In genomic region chr12:128675576-128675975, GRCh38 we compare ENCODE assay signal across 29 cellular contexts.
"Had no signal": no experiment of that assay in that cellular context is flagged by ENCODE, and none has a peak within 500 bp of the region (broad histone marks: within the 10 kb centered on the region; RNA-seq: fewer than 3 reads in every experiment).

No MANE protein-coding gene starts in this region.

- H3K27ac Mint-ChIP-seq: stimulated activated effector memory CD8-positive, alpha-beta T cell treated with anti-CD3 and anti-CD28 coated beads, Interleukin-12 subunit alpha, Interleukin-12 subunit beta, amount 100 ng/mL, for 72 hours; stimulated activated memory B cell treated with anti-CD40 and anti-IgM and Interleukin-4, amounts not matched to agents 10 μg/mL and 1 μg/mL and 100 μg/mL, for 72 hours; stimulated activated naive B cell treated with anti-CD40 and anti-IgM and Interleukin-4, amounts not matched to agents 10 μg/mL and 1 μg/mL and 100 μg/mL, for 72 hours; stimulated activated naive CD8-positive, alpha-beta T cell treated with anti-CD3 and anti-CD28 coated beads, Interleukin-15, amount 100 ng/mL, for 72 hours; stimulated activated naive CD8-positive, alpha-beta T cell treated with anti-CD3 and anti-CD28 coated beads, Interleukin-15, Interleukin-2, amounts not matched to agents 100 ng/mL and 50 ng/mL, for 24 hours; type B pancreatic cell had no signal

- H3K4me1 ChIP-seq: stomach, suprapubic skin, thyroid gland, tibial artery, tibial nerve, transverse colon, upper lobe of left lung, upper lobe of right lung, uterus had no signal

- H3K4me1 Mint-ChIP-seq: stimulated activated memory B cell treated with anti-CD40 and anti-IgM and Interleukin-4, amounts not matched to agents 10 μg/mL and 1 μg/mL and 100 μg/mL, for 72 hours; stimulated activated naive B cell treated with anti-CD40 and anti-IgM and Interleukin-4, amounts not matched to agents 10 μg/mL and 1 μg/mL and 100 μg/mL, for 72 hours; stimulated activated naive CD8-positive, alpha-beta T cell treated with anti-CD3 and anti-CD28 coated beads, Interleukin-15, amount 100 ng/mL, for 72 hours had no signal

- H3K27me3 ChIP-seq: stomach, suprapubic skin, testis, thyroid gland, tibial artery, tibial nerve, transverse colon, upper lobe of left lung, upper lobe of right lung, uterus, vagina had no signal

- H3K27me3 Mint-ChIP-seq: stimulated activated naive CD8-positive, alpha-beta T cell treated with anti-CD3 and anti-CD28 coated beads, Interleukin-15, amount 100 ng/mL, for 72 hours; stimulated activated naive CD8-positive, alpha-beta T cell treated with anti-CD3 and anti-CD28 coated beads, Interleukin-15, Interleukin-2, amounts not matched to agents 100 ng/mL and 50 ng/mL, for 24 hours had no signal

- H3K27ac ChIP-seq: stomach, suprapubic skin, testis, thoracic aorta, thyroid gland, tibial artery, tibial nerve, transverse colon, upper lobe of left lung, upper lobe of right lung, uterus, vagina had no signal

- H3K4me3 Mint-ChIP-seq: stimulated activated effector memory CD8-positive, alpha-beta T cell treated with anti-CD3 and anti-CD28 coated beads, Interleukin-12 subunit alpha, Interleukin-12 subunit beta, amount 100 ng/mL, for 72 hours; stimulated activated memory B cell treated with anti-CD40 and anti-IgM and Interleukin-4, amounts not matched to agents 10 μg/mL and 1 μg/mL and 100 μg/mL, for 72 hours; stimulated activated naive B cell treated with anti-CD40 and anti-IgM and Interleukin-4, amounts not matched to agents 10 μg/mL and 1 μg/mL and 100 μg/mL, for 72 hours; stimulated activated naive CD8-positive, alpha-beta T cell treated with anti-CD3 and anti-CD28 coated beads, Interleukin-15, amount 100 ng/mL, for 72 hours; stimulated activated naive CD8-positive, alpha-beta T cell treated with anti-CD3 and anti-CD28 coated beads, Interleukin-15, Interleukin-2, amounts not matched to agents 100 ng/mL and 50 ng/mL, for 24 hours; type B pancreatic cell had no signal

- H3K9me3 ChIP-seq: suprapubic skin, testis, thoracic aorta, thyroid gland, transverse colon, upper lobe of right lung, uterus, vagina had no signal

- H3K9me3 Mint-ChIP-seq: stimulated activated effector memory CD8-positive, alpha-beta T cell treated with anti-CD3 and anti-CD28 coated beads, Interleukin-12 subunit alpha, Interleukin-12 subunit beta, amount 100 ng/mL, for 72 hours; stimulated activated memory B cell treated with anti-CD40 and anti-IgM and Interleukin-4, amounts not matched to agents 10 μg/mL and 1 μg/mL and 100 μg/mL, for 72 hours; stimulated activated naive B cell treated with anti-CD40 and anti-IgM and Interleukin-4, amounts not matched to agents 10 μg/mL and 1 μg/mL and 100 μg/mL, for 72 hours had no signal

- H3K4me3 ChIP-seq: stomach, suprapubic skin, testis, thoracic aorta, thyroid gland, tibial artery, tibial nerve, transverse colon, upper lobe of left lung, upper lobe of right lung, uterus, vagina had no signal

- H3K36me3 ChIP-seq: stomach, suprapubic skin, thoracic aorta, thyroid gland, tibial artery, tibial nerve, transverse colon, upper lobe of left lung, upper lobe of right lung, uterus had no signal

- ATAC-seq: stimulated activated effector memory CD8-positive, alpha-beta T cell treated with anti-CD3 and anti-CD28 coated beads, Interleukin-12 subunit alpha, Interleukin-12 subunit beta, amount 100 ng/mL, for 72 hours; stimulated activated memory B cell treated with anti-CD40 and anti-IgM and Interleukin-4, amounts not matched to agents 10 μg/mL and 1 μg/mL and 100 μg/mL, for 72 hours; stimulated activated naive B cell treated with anti-CD40 and anti-IgM and Interleukin-4, amounts not matched to agents 10 μg/mL and 1 μg/mL and 100 μg/mL, for 72 hours; stimulated activated naive CD8-positive, alpha-beta T cell treated with anti-CD3 and anti-CD28 coated beads, Interleukin-15, amount 100 ng/mL, for 72 hours; stimulated activated naive CD8-positive, alpha-beta T cell treated with anti-CD3 and anti-CD28 coated beads, Interleukin-15, Interleukin-2, amounts not matched to agents 100 U/mL and 50 U/mL, for 24 hours; upper lobe of right lung had no signal

- H3K36me3 Mint-ChIP-seq: stimulated activated effector memory CD8-positive, alpha-beta T cell treated with anti-CD3 and anti-CD28 coated beads, Interleukin-12 subunit alpha, Interleukin-12 subunit beta, amount 100 ng/mL, for 72 hours; stimulated activated memory B cell treated with anti-CD40 and anti-IgM and Interleukin-4, amounts not matched to agents 10 μg/mL and 1 μg/mL and 100 μg/mL, for 72 hours; stimulated activated naive B cell treated with anti-CD40 and anti-IgM and Interleukin-4, amounts not matched to agents 10 μg/mL and 1 μg/mL and 100 μg/mL, for 72 hours had no signal

- DNase-seq: stimulated activated CD4-positive, alpha-beta T cell treated with anti-CD3 and anti-CD28 coated beads, Interleukin-2, amount 100 ng/mL, for 48 hours; stimulated activated CD4-positive, alpha-beta T cell treated with anti-CD3 and anti-CD28 coated beads, Interleukin-4, amount 100 ng/mL, for 1 hour; stimulated activated CD4-positive, alpha-beta T cell treated with anti-CD3 and anti-CD28 coated beads, Interleukin-4, amount 100 ng/mL, for 24 hours; stimulated activated CD4-positive, alpha-beta T cell treated with anti-CD3 and anti-CD28 coated beads, Interleukin-4, amount 100 ng/mL, for 4 hours; stimulated activated CD8-positive, alpha-beta memory T cell treated with anti-CD3 and anti-CD28 coated beads, Interleukin-4, amount 100 ng/mL, for 48 hours; stimulated activated naive B cell treated with anti-CD40 and anti-IgM and Interleukin-4, amounts not matched to agents 10 μg/mL and 1 μg/mL and 100 μg/mL, for 72 hours; stimulated activated naive CD4-positive, alpha-beta T cell; stimulated activated naive CD4-positive, alpha-beta T cell treated with Interleukin-2 at 50 U/mL for 16 hours; stimulated activated naive CD8-positive, alpha-beta T cell treated with anti-CD3 and anti-CD28 coated beads, Interleukin-15, amount 100 ng/mL, for 72 hours; stimulated activated naive CD8-positive, alpha-beta T cell treated with anti-CD3 and anti-CD28 coated beads, Interleukin-15, Interleukin-2, amounts not matched to agents 100 U/mL and 50 U/mL, for 24 hours; stomach; substantia nigra; testis; thyroid gland; tibial artery; transverse colon; trophoblast cell; upper lobe of left lung; upper lobe of right lung; uterus had no signal

- FAIRE-seq: urothelium cell line had no signal
